26 cellular contexts compared by ENCODE assay signal in the genomic region with DNA sequence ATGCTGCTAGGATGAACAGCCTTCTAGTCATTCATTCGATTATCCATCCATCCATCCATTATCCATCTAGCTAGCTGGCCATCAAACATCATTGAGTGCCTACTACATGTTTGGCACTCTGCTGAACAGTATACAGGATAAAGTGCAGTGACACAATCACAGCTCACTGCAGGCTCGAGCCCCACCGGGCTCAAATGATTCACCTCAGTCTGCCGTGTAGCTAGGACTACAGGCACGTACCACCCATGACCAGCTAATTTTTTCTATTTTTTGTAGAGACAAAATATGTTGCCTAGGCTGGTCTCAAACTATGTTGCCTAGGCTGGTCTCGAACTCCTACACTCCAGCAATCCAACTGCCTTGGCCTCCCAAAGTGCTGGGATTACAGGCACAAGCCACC.
"Had no signal": no experiment of that assay in that cellular context is flagged by ENCODE, and none has a peak within 500 bp of the region (broad histone marks: within the 10 kb centered on the region; RNA-seq: fewer than 3 reads in every experiment).

No MANE protein-coding gene starts in this region.

- H3K4me1 ChIP-seq: Peyer's patch, SJSA1 had no signal

- H3K27me3 ChIP-seq: MG63, Peyer's patch, SJSA1 had no signal

- H3K4me3 Mint-ChIP-seq: activated CD4-positive, alpha-beta memory T cell treated with anti-CD3 and anti-CD28 coated beads, Interleukin-2, amount 10 ng/mL, durations not matched to agents 7 days and 5 days; activated CD4-positive, alpha-beta T cell treated with anti-CD3 and anti-CD28 coated beads for 36 hours; activated naive CD4-positive, alpha-beta T cell treated with anti-CD3 and anti-CD28 coated beads for 36 hours; activated naive CD8-positive, alpha-beta T cell; activated T-helper 17 cell treated with anti-CD3 and anti-CD28 coated beads, Interleukin-2, amount 50 U/mL, for 72 hours; central memory CD8-positive, alpha-beta T cell had no signal

- ATAC-seq: activated CD4-positive, alpha-beta T cell treated with anti-CD3 and anti-CD28 coated beads for 36 hours; activated T-helper 17 cell treated with anti-CD3 and anti-CD28 coated beads, Interleukin-2, amount 50 U/mL, for 72 hours had no signal

- DNase-seq: activated CD4-positive, alpha-beta memory T cell treated with anti-CD3 and anti-CD28 coated beads, Interleukin-2, amount 10 ng/mL, durations not matched to agents 7 days and 5 days; activated CD4-positive, alpha-beta T cell treated with anti-CD3 and anti-CD28 coated beads for 36 hours; activated CD4-positive, alpha-beta T cell treated with anti-CD3 and anti-CD28 coated beads, Interleukin-2, amount 50 U/mL, for 1 hour; activated gamma-delta T cell; activated naive CD4-positive, alpha-beta T cell treated with anti-CD3 and anti-CD28 coated beads for 36 hours; activated T-cell treated with anti-CD3 and anti-CD28 coated beads for 4 hours; activated T-cell treated with anti-CD3 and anti-CD28 coated beads, Interleukin-2, amount 50 U/mL, for 48 hours; amygdala; KG1; MG63; MV-4-11; NCI-H1092 treated with DMSO at 0.1 percent for 48 hours; NCI-H1417 treated with DMSO at 0.1 percent for 48 hours; NCI-H1694 treated with DMSO at 0.1 percent for 48 hours; NCI-H2029 treated with DMSO at 0.1 percent for 48 hours; NCI-H510A treated with DMSO at 0.1 percent for 48 hours; NCI-H69; Peyer's patch; SHP77; T-helper 2 cell; WERI-Rb-1 had no signal

- H3K4me3 ChIP-seq: MG63, Peyer's patch, SJSA1 had no signal

- H3K36me3 ChIP-seq: MG63, Peyer's patch, SJSA1, WERI-Rb-1 had no signal

- H3K27ac ChIP-seq: Peyer's patch, SJSA1, WERI-Rb-1 had no signal

- H3K27me3 Mint-ChIP-seq: activated CD4-positive, alpha-beta memory T cell treated with anti-CD3 and anti-CD28 coated beads, Interleukin-2, amount 10 ng/mL, durations not matched to agents 7 days and 5 days; activated CD4-positive, alpha-beta T cell treated with anti-CD3 and anti-CD28 coated beads for 36 hours; activated naive CD8-positive, alpha-beta T cell; activated T-helper 17 cell treated with anti-CD3 and anti-CD28 coated beads, Interleukin-2, amount 50 U/mL, for 72 hours; brain; central memory CD8-positive, alpha-beta T cell had no signal

- H3K9me3 ChIP-seq: MG63, Peyer's patch, SJSA1 had no signal

- H3K9me3 Mint-ChIP-seq: activated CD4-positive, alpha-beta memory T cell treated with anti-CD3 and anti-CD28 coated beads, Interleukin-2, amount 10 ng/mL, durations not matched to agents 7 days and 5 days; activated naive CD4-positive, alpha-beta T cell treated with anti-CD3 and anti-CD28 coated beads for 36 hours; activated T-helper 17 cell treated with anti-CD3 and anti-CD28 coated beads, Interleukin-2, amount 50 U/mL, for 72 hours; central memory CD8-positive, alpha-beta T cell had no signal

- H3K27ac Mint-ChIP-seq: activated CD4-positive, alpha-beta memory T cell treated with anti-CD3 and anti-CD28 coated beads, Interleukin-2, amount 10 ng/mL, durations not matched to agents 7 days and 5 days; activated CD4-positive, alpha-beta T cell treated with anti-CD3 and anti-CD28 coated beads for 36 hours; activated naive CD4-positive, alpha-beta T cell treated with anti-CD3 and anti-CD28 coated beads for 36 hours; activated naive CD8-positive, alpha-beta T cell; activated T-helper 17 cell treated with anti-CD3 and anti-CD28 coated beads, Interleukin-2, amount 50 U/mL, for 72 hours had no signal
